Comparison of ENCODE assay signal across 11 cellular contexts in the genomic region with DNA sequence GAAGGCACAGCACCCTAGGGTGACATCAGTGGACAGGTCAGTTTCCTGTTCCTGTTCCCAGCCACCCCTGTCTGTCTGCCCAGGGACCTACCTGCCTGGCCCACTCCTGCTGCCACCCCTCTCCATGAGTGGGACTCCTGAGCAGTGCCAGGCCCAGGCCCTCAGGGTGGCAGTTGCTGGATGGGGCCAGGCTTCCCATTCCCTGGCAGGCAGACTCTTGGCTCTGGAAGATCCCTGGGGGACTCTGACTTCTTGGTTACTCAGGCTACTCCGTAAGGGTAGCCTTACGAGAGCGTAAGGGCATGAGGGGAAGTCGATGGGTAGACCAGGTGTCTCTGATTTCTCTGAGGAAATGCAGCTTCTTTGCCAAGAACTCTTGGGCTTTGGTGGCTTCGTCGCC. TPM values are rescaled to one million over a fixed set of nuclear protein-coding genes. Genes with fewer than 3 reads are reported as not detected.
DNase-seq lines count a peak whose midpoint lies in the region; ATAC-seq and TF ChIP-seq lines count a peak whose summit lies in the region.
"Had no signal": no experiment of that assay in that cellular context is flagged by ENCODE, and none has a peak within 500 bp of the region (broad histone marks: within the 10 kb centered on the region; RNA-seq: fewer than 3 reads in every experiment).

No MANE protein-coding gene starts in this region.

- TF ChIP-seq CTCF in HFFc6 (IDR thresholded peaks at IDR 0.05) (no peak), choroid plexus epithelial cell (conservative IDR thresholded peaks at IDR 0.05; ENCODE audit: low read depth, low read length) (no peak), suprapubic skin (IDR thresholded peaks at IDR 0.05) (no peak)

- H3K27ac Mint-ChIP-seq in HFFc6 = peak overlapping the region; percentile 95

- peaks cover 82% of the 10 kb centered on the region for H3K4me1 Mint-ChIP-seq in HFFc6 (ENCODE audit: low read depth)

- H3K27me3 ChIP-seq in suprapubic skin = no peaks in the 10 kb centered on the region

- peaks cover 59% of the 10 kb centered on the region for H3K4me1 ChIP-seq in mesodermal cell (ENCODE audit: control insufficient read depth, insufficient read depth, low read length, poor library complexity, severe bottlenecking)
- H3K4me1 ChIP-seq in suprapubic skin = peaks cover 21% of the 10 kb centered on the region

- H3K27ac ChIP-seq in mesodermal cell (ENCODE audit: low read depth, low read length, severe bottlenecking) (no peak overlapping the region), suprapubic skin (peak overlapping the region; percentile 43)

- no peak for DNase-seq in HFFc6
- no peak for DNase-seq in choroid plexus epithelial cell (ENCODE audit: low read depth)
- no peak for DNase-seq in suprapubic skin (ENCODE audit: low spot score in 2 of 2)
- DNase-seq in NCI-H1092 (lab: John Stamatoyannopoulos, UW) = no peak
- DNase-seq in activated CD8-positive, alpha-beta memory T cell treated with anti-CD3 and anti-CD28 coated beads for 24 hours = no peak
- DNase-seq: effector memory CD8-positive, alpha-beta T cell; NCI-H2227 treated with DMSO at 0.1 percent for 48 hours; SHP77 had no signal

- H3K27me3 Mint-ChIP-seq in HFFc6 (ENCODE audit: insufficient read depth) = peaks cover 7% of the 10 kb centered on the region
- H3K27me3 Mint-ChIP-seq: effector memory CD8-positive, alpha-beta T cell had no signal

- H3K9me3 ChIP-seq in mesodermal cell (ENCODE audit: control insufficient read depth, low read length) (no peaks in the 10 kb centered on the region), suprapubic skin (no peaks in the 10 kb centered on the region)

- H3K4me3 ChIP-seq in choroid plexus epithelial cell (ENCODE audit: low read depth, low read length) = peak overlapping the region; percentile 66
- peak overlapping the region; percentile 51 for H3K4me3 ChIP-seq in mesodermal cell (ENCODE audit: extremely low read depth, insufficient read depth, low read length, poor library complexity, severe bottlenecking)
- peak overlapping the region; percentile 40 for H3K4me3 ChIP-seq in suprapubic skin

- no peak for ATAC-seq in GM18909 (IDR thresholded peaks at IDR 0.05; ENCODE audit: poor library complexity, unreplicated experiment)
- ATAC-seq: activated CD4-positive, CD25-positive, alpha-beta regulatory T cell treated with anti-CD3 and anti-CD28 coated beads, Interleukin-2, amount 50 U/mL, for 24 hours; effector memory CD8-positive, alpha-beta T cell had no signal

- no peak for TF ChIP-seq POLR2A in suprapubic skin (IDR thresholded peaks at IDR 0.05)

- H3K9me3 Mint-ChIP-seq in HFFc6 = no peaks in the 10 kb centered on the region
- H3K9me3 Mint-ChIP-seq: effector memory CD8-positive, alpha-beta T cell had no signal

- H3K36me3 ChIP-seq in mesodermal cell (ENCODE audit: control insufficient read depth, insufficient read depth, low read length) = peaks cover 46% of the 10 kb centered on the region
- H3K36me3 ChIP-seq in suprapubic skin = peaks cover 37% of the 10 kb centered on the region

- H3K4me3 Mint-ChIP-seq in HFFc6 = peak overlapping the region; percentile 93
- H3K4me3 Mint-ChIP-seq: effector memory CD8-positive, alpha-beta T cell had no signal

- peaks cover 37% of the 10 kb centered on the region for H3K36me3 Mint-ChIP-seq in HFFc6 (ENCODE audit: low read depth)

- no peak for TF ChIP-seq EP300 in suprapubic skin (IDR thresholded peaks at IDR 0.05)

- 92 to 98% methylated on average over 6 of the region's 6 CpGs for WGBS in mesodermal cell (ENCODE audit: insufficient coverage in 2 of 2), 2 experiments
- WGBS in suprapubic skin = 66% methylated on average over 6 of the region's 6 CpGs

RNA-seq across cellular contexts. Expression of gene TAGLN, which starts 2.7 kb away (rescaled TPM):
- 1,000 to 10,000 TPM; 1,668 to 2,517 (median 1,780) TPM for total RNA-seq in HFFc6 (2021; fragmentation: NEBNext Ultra II Directional; extraction: Animal tissue kit (Norgen Biotek cat#: 25700))
- polyA plus RNA-seq in mesodermal cell (2013, experiment 1 of 2) = 696 TPM
- polyA plus RNA-seq in mesodermal cell (2013, experiment 2 of 2) = 449 TPM
- 100 to 1,000 TPM; 190 to 216 (median 199) TPM for total RNA-seq in suprapubic skin

RNA-seq across cellular contexts. Expression of gene SIDT2, which starts 23.4 kb away (rescaled TPM):
- 10 to 100 TPM; 33.9 to 53.9 (median 37.7) TPM for total RNA-seq in HFFc6 (2021; fragmentation: NEBNext Ultra II Directional; extraction: Animal tissue kit (Norgen Biotek cat#: 25700))
- 24.4 TPM for polyA plus RNA-seq in mesodermal cell (2013, experiment 1 of 2)
- polyA plus RNA-seq in mesodermal cell (2013, experiment 2 of 2) = 22.4 TPM
- 100 to 1,000 TPM in 1 of 4 donors, 10 to 100 TPM in 3; 42.6 to 130 (median 74.7) TPM for total RNA-seq in suprapubic skin

RNA-seq across cellular contexts. Expression of gene PCSK7, which starts 30.0 kb away (rescaled TPM):
- total RNA-seq in HFFc6 (2021; fragmentation: NEBNext Ultra II Directional; extraction: Animal tissue kit (Norgen Biotek cat#: 25700)) = 10 to 100 TPM; 64.1 to 73.6 (median 68.0) TPM
- 24.7 TPM for polyA plus RNA-seq in mesodermal cell (2013, experiment 1 of 2)
- 23.8 TPM for polyA plus RNA-seq in mesodermal cell (2013, experiment 2 of 2)
- total RNA-seq in suprapubic skin = 100 to 1,000 TPM in 1 of 4 donors, 10 to 100 TPM in 3; 56.7 to 113 (median 73.3) TPM

RNA-seq across cellular contexts. Expression of gene RNF214, which starts 30.6 kb away (rescaled TPM):
- 10 to 100 TPM; 17.7 to 25.6 (median 22.1) TPM for total RNA-seq in HFFc6 (2021; fragmentation: NEBNext Ultra II Directional; extraction: Animal tissue kit (Norgen Biotek cat#: 25700))
- 34.0 TPM for polyA plus RNA-seq in mesodermal cell (2013, experiment 1 of 2)
- polyA plus RNA-seq in mesodermal cell (2013, experiment 2 of 2) = 31.0 TPM
- total RNA-seq in suprapubic skin = 10 to 100 TPM in 3 of 4 donors, 1 to 10 TPM in 1; 6.7 to 22.9 (median 12.2) TPM

RNA-seq across cellular contexts. Expression of gene PAFAH1B2, which starts 57.8 kb away (rescaled TPM):
- 100 to 1,000 TPM; 113 to 130 (median 122) TPM for total RNA-seq in HFFc6 (2021; fragmentation: NEBNext Ultra II Directional; extraction: Animal tissue kit (Norgen Biotek cat#: 25700))
- polyA plus RNA-seq in mesodermal cell (2013, experiment 1 of 2) = 65.6 TPM
- polyA plus RNA-seq in mesodermal cell (2013, experiment 2 of 2) = 65.0 TPM
- 10 to 100 TPM; 58.0 to 67.5 (median 63.3) TPM for total RNA-seq in suprapubic skin

Comparison
In these comparisons a context has a peak if more than half of its experiments do, and no peak if none do; other contexts are left out.
1. RNA of gene TAGLN, which starts 2.7 kb away (total RNA-seq): 1,668 to 2,517 TPM in HFFc6; 190 to 216 TPM in suprapubic skin; every median in the first group is over 4 times any median in the second.
2. Peak in every context shown above with its lines, with median percentiles within 50 percentile points of each other: H3K4me3 ChIP-seq.